1 cellular context compared by ENCODE assay signal in genomic region chr11:102111011-102111786, GRCh38.
TF ChIP-seq lines count a peak whose summit lies in the region.

No MANE protein-coding gene starts in this region.

TF ChIP-seq in GM12878, 131 proteins besides CTCF, POLR2A, EP300 and RAD21 (continued from another document):
- TF ChIP-seq NKRF (conservative IDR thresholded peaks at IDR 0.05) (no peak), GATAD2B (conservative IDR thresholded peaks at IDR 0.05; ENCODE audit: low read depth) (no peak), E4F1 (IDR thresholded peaks at IDR 0.05; ENCODE audit: borderline replicate concordance, partially characterized antibody) (no peak), BCL11A (IDR thresholded peaks at IDR 0.05; ENCODE audit: low read depth, low read length) (no peak), ZBTB33 (IDR thresholded peaks at IDR 0.05) (no peak), ZZZ3 (IDR thresholded peaks at IDR 0.05; ENCODE audit: control insufficient read depth, insufficient read length, low read depth) (no peak), FOXM1 (IDR thresholded peaks at IDR 0.05; ENCODE audit: low read depth, low read length) (no peak), ESRRA (IDR thresholded peaks at IDR 0.05; ENCODE audit: low read length) (no peak), JUNB (IDR thresholded peaks at IDR 0.05) (no peak), TCF12 (IDR thresholded peaks at IDR 0.05; ENCODE audit: low read depth, low read length) (no peak)
TF ChIP-seq in GM12878: peak in this region for 0.
